Comparison of ENCODE assay signal across 18 cellular contexts in genomic region chr16:47504599-47504998, GRCh38.
"Had no signal": no experiment of that assay in that cellular context is flagged by ENCODE, and none has a peak within 500 bp of the region (broad histone marks: within the 10 kb centered on the region; RNA-seq: fewer than 3 reads in every experiment).

No MANE protein-coding gene starts in this region.

- H3K4me1 ChIP-seq: foreskin keratinocyte, lower lobe of right lung had no signal

- H3K9me3 ChIP-seq: lower lobe of right lung, tibial nerve had no signal

- DNase-seq: activated CD4-positive, alpha-beta T cell treated with anti-CD3 and anti-CD28 coated beads, Interleukin-2, amount 10 ng/mL, durations not matched to agents 7 days and 5 days; activated CD8-positive, alpha-beta T cell treated with anti-CD3 and anti-CD28 coated beads, Interleukin-2, amount 10 ng/mL, durations not matched to agents 7 days and 5 days; activated naive CD4-positive, alpha-beta T cell treated with Interleukin-2 at 50 U/mL for 16 hours; activated naive CD8-positive, alpha-beta T cell treated with anti-CD3 and anti-CD28 coated beads, Interleukin-2, amount 10 ng/mL, durations not matched to agents 7 days and 5 days; activated T-cell treated with anti-CD3 and anti-CD28 coated beads, Interleukin-2, amount 50 U/mL, for 24 hours; aorta; cortex of kidney; hypothalamus; lower lobe of right lung; nephron progenitor cell; T-cell; T-helper 9 cell had no signal

- ATAC-seq: activated CD4-positive, CD25-positive, alpha-beta regulatory T cell treated with anti-CD3 and anti-CD28 coated beads, Interleukin-2, amount 50 U/mL, for 24 hours; activated CD8-positive, alpha-beta T cell treated with anti-CD3 and anti-CD28 coated beads, Interleukin-2, amount 10 ng/mL, durations not matched to agents 7 days and 5 days; lower lobe of right lung; right cardiac atrium; T-cell had no signal

- H3K27ac ChIP-seq: brain microvascular endothelial cell, foreskin keratinocyte, lower lobe of right lung, skin epidermis, tibial nerve had no signal

- H3K27me3 ChIP-seq: brain microvascular endothelial cell, foreskin keratinocyte, tibial nerve had no signal

- H3K4me3 ChIP-seq: lower lobe of right lung, skin epidermis, tibial nerve had no signal
